In the genomic region with DNA sequence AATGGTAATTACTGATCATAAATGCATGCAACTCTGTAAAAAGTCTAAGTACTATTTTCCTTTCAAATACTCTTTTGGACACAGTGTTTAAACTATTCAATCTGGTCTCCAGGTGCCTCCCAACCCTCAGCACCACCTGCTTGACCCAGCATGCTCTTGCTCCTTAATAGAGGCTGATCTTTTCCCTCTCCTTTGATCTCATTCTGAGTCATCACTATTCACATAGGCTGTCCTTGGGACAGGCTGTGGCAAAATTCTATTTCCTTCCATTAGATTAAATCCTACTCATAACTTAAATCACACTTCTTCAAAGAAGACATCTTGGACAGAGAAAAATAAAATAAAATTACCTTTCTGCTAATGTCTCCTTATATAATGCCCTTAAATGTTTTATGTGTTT, we compare ENCODE assay signal across 17 cellular contexts.
A peak's percentile ranks its signal among the peaks of the same experiment; 100 is the strongest.
DNase-seq lines count a peak whose midpoint lies in the region; ATAC-seq, FAIRE-seq and TF ChIP-seq lines count a peak whose summit lies in the region.
"Had no signal": no experiment of that assay in that cellular context is flagged by ENCODE, and none has a peak within 500 bp of the region (broad histone marks: within the 10 kb centered on the region; RNA-seq: fewer than 3 reads in every experiment).

No MANE protein-coding gene starts in this region.

- no peak overlapping the region for H3K4me2 ChIP-seq in DND-41 (ENCODE audit: insufficient read depth, low read length)

- H2AFZ ChIP-seq in DND-41 (ENCODE audit: low read depth, low read length): no peak overlapping the region

- ATAC-seq in DND-41 (ENCODE audit: insufficient read depth, low read depth) (peak; percentile 70; the same call in 2 of the 3 replicates), GM21529 (IDR thresholded peaks at IDR 0.05; ENCODE audit: unreplicated experiment) (no peak)
- ATAC-seq: activated naive CD8-positive, alpha-beta T cell treated with anti-CD3 and anti-CD28 coated beads, Interleukin-2, amount 50 U/mL, for 24 hours; stimulated activated naive CD8-positive, alpha-beta T cell treated with anti-CD3 and anti-CD28 coated beads, Interleukin-15, amount 100 ng/mL, for 72 hours had no signal

- peaks cover 8% of the 10 kb centered on the region for H3K4me1 ChIP-seq in DND-41 (ENCODE audit: insufficient read depth, low read length)
- H3K4me1 ChIP-seq: vagina had no signal

- H3K27me3 ChIP-seq in DND-41 (ENCODE audit: insufficient read depth, low read length, poor library complexity) (no peaks in the 10 kb centered on the region), bronchial epithelial cell (ENCODE audit: control insufficient read depth, insufficient read depth, low read length) (no peaks in the 10 kb centered on the region), brain microvascular endothelial cell (replicated peaks) (no peaks in the 10 kb centered on the region)
- H3K27me3 ChIP-seq: vagina had no signal

- DNase-seq in DND-41 (no peak), NCI-H2196 treated with DMSO at 0.1 percent for 48 hours (lab: John Stamatoyannopoulos, UW; ENCODE audit: unreplicated experiment) (peak; percentile 1), bronchial epithelial cell (ENCODE audit: low read depth) (peak; percentile 83), pons (ENCODE audit: low spot score) (peak; percentile 19), OCI-M2 (lab: John Stamatoyannopoulos, UW; ENCODE audit: unreplicated experiment) (no peak), brain microvascular endothelial cell (no peak)
- DNase-seq: activated CD4-positive, alpha-beta T cell treated with anti-CD3 and anti-CD28 coated beads for 1 hour; activated naive CD8-positive, alpha-beta T cell treated with anti-CD3 and anti-CD28 coated beads, Interleukin-2, amount 50 U/mL, for 24 hours; naive B cell; NCI-H1694 treated with DMSO at 0.1 percent for 48 hours; NCI-H446; stimulated activated CD4-positive, alpha-beta T cell treated with anti-CD3 and anti-CD28 coated beads, Interleukin-1b, Interleukin-23, amount 100 ng/mL, for 48 hours; stimulated activated naive CD8-positive, alpha-beta T cell treated with anti-CD3 and anti-CD28 coated beads, Interleukin-15, amount 100 ng/mL, for 72 hours had no signal

- no peak overlapping the region for H3K9ac ChIP-seq in DND-41 (ENCODE audit: low read depth, low read length)

- H4K20me1 ChIP-seq in DND-41 (ENCODE audit: insufficient read depth, low read length): no peaks in the 10 kb centered on the region

- TF ChIP-seq CTCF in DND-41 (IDR thresholded peaks at IDR 0.05; ENCODE audit: borderline replicate concordance, extremely low read depth, low read length, poor library complexity, severe bottlenecking) (no peak), bronchial epithelial cell (IDR thresholded peaks at IDR 0.05; ENCODE audit: insufficient read depth, low read length, severe bottlenecking) (no peak), brain microvascular endothelial cell (IDR thresholded peaks at IDR 0.05; ENCODE audit: low read depth, low read length, missing control alignments) (no peak)

- H3K9me3 ChIP-seq in DND-41 (ENCODE audit: insufficient read depth, low read length, severe bottlenecking): no peaks in the 10 kb centered on the region
- H3K9me3 ChIP-seq: vagina had no signal

- H3K36me3 ChIP-seq in DND-41 (ENCODE audit: insufficient read depth, low read length) (no peaks in the 10 kb centered on the region), bronchial epithelial cell (ENCODE audit: control insufficient read depth, insufficient read depth, low read length) (no peaks in the 10 kb centered on the region), brain microvascular endothelial cell (replicated peaks) (no peaks in the 10 kb centered on the region)
- H3K36me3 ChIP-seq: vagina had no signal

- no peaks in the 10 kb centered on the region for H3K79me2 ChIP-seq in DND-41 (ENCODE audit: insufficient read depth, low read length)

- FAIRE-seq in bronchial epithelial cell (lab: Jason Lieb, UNC): no peak
- FAIRE-seq: GM12892 had no signal

- H3K27ac ChIP-seq in DND-41 (ENCODE audit: low read length): no peak overlapping the region
- H3K27ac ChIP-seq in brain microvascular endothelial cell: no peak overlapping the region
- H3K27ac ChIP-seq: SK-N-MC, vagina had no signal

- in situ Hi-C loops in brain microvascular endothelial cell (cut with HindIII; ENCODE audit: low pct_ligation_motif_present, low sequenced_read_pairs): no loop called here

- H3K4me3 ChIP-seq in DND-41 (ENCODE audit: low read depth in 1 of 2, low read length in 2 of 2) (no peak overlapping the region), bronchial epithelial cell (ENCODE audit: low read depth, low read length) (no peak overlapping the region), brain microvascular endothelial cell (ENCODE audit: low read depth, low read length) (no peak overlapping the region)
- H3K4me3 ChIP-seq: SK-N-MC, vagina had no signal

Comparison
In these comparisons a context has a peak if more than half of its experiments do, and no peak if none do; other contexts are left out.
1. DNase-seq: peak in NCI-H2196 treated with DMSO at 0.1 percent for 48 hours (single experiment), bronchial epithelial cell (single experiment) and pons (single experiment); none in DND-41 (single experiment), OCI-M2 (single experiment) and brain microvascular endothelial cell (single experiment).